23 cellular contexts compared by ENCODE assay signal in the genomic region with DNA sequence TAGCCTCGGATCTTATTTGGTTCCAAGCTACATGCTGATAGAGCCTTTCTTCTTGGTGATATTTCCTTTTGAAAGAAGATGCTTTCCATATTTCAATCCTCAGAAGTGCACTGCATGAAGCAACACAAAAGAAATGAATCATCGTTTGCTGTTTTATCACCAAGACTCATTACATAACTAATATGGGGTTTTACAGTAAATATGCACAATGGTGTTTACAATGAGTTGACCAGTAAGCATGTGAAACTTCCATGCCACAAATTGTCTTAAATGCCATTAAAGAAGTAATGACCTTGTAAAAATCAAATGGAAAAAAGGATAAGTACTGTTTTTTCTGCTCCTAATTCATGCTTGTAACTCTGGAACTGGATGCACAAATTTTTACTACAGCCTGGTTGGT.
DNase-seq lines count a peak whose midpoint lies in the region; ATAC-seq and TF ChIP-seq lines count a peak whose summit lies in the region.
"Had no signal": no experiment of that assay in that cellular context is flagged by ENCODE, and none has a peak within 500 bp of the region (broad histone marks: within the 10 kb centered on the region; RNA-seq: fewer than 3 reads in every experiment).

No MANE protein-coding gene starts in this region.

- H3K27me3 ChIP-seq in mammary epithelial cell (ENCODE audit: insufficient read depth, low read length) (no peaks in the 10 kb centered on the region), foreskin keratinocyte (no peaks in the 10 kb centered on the region), mesendoderm (ENCODE audit: insufficient read depth, low read length, poor library complexity) (no peaks in the 10 kb centered on the region), esophagus muscularis mucosa (no peaks in the 10 kb centered on the region)
- H3K27me3 ChIP-seq: Peyer's patch, SJSA1 had no signal

- H3K4me3 ChIP-seq in mammary epithelial cell (replicated peaks in 1 of 3; ENCODE audit: insufficient read depth in 1 of 3, low read depth in 2 of 3, low read length in 3 of 3), result no peak overlapping the region
- no peak overlapping the region for H3K4me3 ChIP-seq in mesendoderm (ENCODE audit: low read length)
- H3K4me3 ChIP-seq in esophagus muscularis mucosa, result no peak overlapping the region
- H3K4me3 ChIP-seq: Peyer's patch, SJSA1 had no signal

- ATAC-seq in foreskin keratinocyte, result peak; percentile 58

- WGBS in mammary epithelial cell (ENCODE audit: low coverage, missing lambda C conversion rate), result 85% methylated on average over 2 of the region's 2 CpGs
- WGBS in mesendoderm (ENCODE audit: extremely low coverage, insufficient coverage, low lambda C conversion rate), result no CpG with 5 or more reads among the region's 2 CpGs
- whole genome bisulfite sequencing in esophagus muscularis mucosa, result 30% methylated on average over 2 of the region's 2 CpGs

- no peak overlapping the region for H3K27ac ChIP-seq in mammary epithelial cell (ENCODE audit: insufficient read depth, low read depth, low read length)
- no peak overlapping the region for H3K27ac ChIP-seq in foreskin keratinocyte
- H3K27ac ChIP-seq in mesendoderm (ENCODE audit: low read depth, low read length), result no peak overlapping the region
- no peak overlapping the region for H3K27ac ChIP-seq in esophagus muscularis mucosa (replicated peaks in 1 of 4)
- H3K27ac ChIP-seq: HL-60, Peyer's patch, SJSA1 had no signal

- H3K18ac ChIP-seq in mesendoderm (ENCODE audit: low read length), result no peak overlapping the region

- H2BK5ac ChIP-seq in mesendoderm (ENCODE audit: low read length), result no peak overlapping the region

- no peak overlapping the region for H4K5ac ChIP-seq in mesendoderm (ENCODE audit: low read length)

- H3K4me2 ChIP-seq in mammary epithelial cell (ENCODE audit: insufficient read depth, low read depth, low read length) (no peak overlapping the region), mesendoderm (ENCODE audit: low read length) (no peak overlapping the region)

- no peak overlapping the region for H2BK15ac ChIP-seq in mesendoderm (replicated peaks; ENCODE audit: low read depth)

- no peak overlapping the region for H2AFZ ChIP-seq in mammary epithelial cell (ENCODE audit: low read depth, low read length)

- TF ChIP-seq CTCF in mammary epithelial cell (conservative IDR thresholded peaks at IDR 0.05 in 1 of 2, IDR thresholded peaks at IDR 0.05 in 1 of 2; ENCODE audit: extremely low read depth in 1 of 2, insufficient read depth in 1 of 2, low read depth in 1 of 2, low read length in 2 of 2) (no peak), foreskin keratinocyte (conservative IDR thresholded peaks at IDR 0.05) (no peak), esophagus muscularis mucosa (IDR thresholded peaks at IDR 0.05) (no peak)

- no TSS peak for BruUV-seq in mammary epithelial cell (replicated peaks; lab: Mats Ljungman, UMichigan)

- H3K9me3 ChIP-seq in mammary epithelial cell (replicated peaks; ENCODE audit: insufficient read depth, low read length) (no peaks in the 10 kb centered on the region), esophagus muscularis mucosa (no peaks in the 10 kb centered on the region)
- H3K9me3 ChIP-seq: Peyer's patch, SJSA1 had no signal

- H4K20me1 ChIP-seq in mammary epithelial cell (ENCODE audit: insufficient read depth, low read length), result no peaks in the 10 kb centered on the region

- no peak for TF ChIP-seq POLR2A in esophagus muscularis mucosa (IDR thresholded peaks at IDR 0.05; ENCODE audit: low read depth)

- no peak overlapping the region for H3K56ac ChIP-seq in mesendoderm (ENCODE audit: low read length)

- no peaks in the 10 kb centered on the region for H3K79me2 ChIP-seq in mammary epithelial cell (ENCODE audit: insufficient read depth, low read length)
- no peaks in the 10 kb centered on the region for H3K79me2 ChIP-seq in mesendoderm (ENCODE audit: control insufficient read depth, insufficient read depth, low read length)

- H2AK5ac ChIP-seq in mesendoderm (ENCODE audit: low read length), result no peak overlapping the region

- in situ Hi-C loops in mammary epithelial cell (cut with MboI; ENCODE audit: low sequenced_read_pairs in 2 of 2), result no loop called here

- intact Hi-C loops in mammary epithelial cell (cut with micrococcal nuclease) (no loop called here), esophagus muscularis mucosa (cut with DNase I) (no loop called here)

- H2BK120ac ChIP-seq in mesendoderm (ENCODE audit: low read depth, low read length), result no peak overlapping the region

- H3K23ac ChIP-seq in mesendoderm (ENCODE audit: low read length), result no peak overlapping the region

- dilution Hi-C loops in mammary epithelial cell (cut with HindIII; ENCODE audit: low sequenced_read_pairs), result no loop called here

- DNase-seq in A172 (ENCODE audit: low spot score) (peak; percentile 2), GM04504 (ENCODE audit: low read depth) (peak; percentile 66), mammary epithelial cell (peak; percentile 25), foreskin keratinocyte (peak in 1 of 2 donors; percentile 39), mesendoderm (no peak), esophagus muscularis mucosa (ENCODE audit: extremely low spot score) (no peak), NCI-H2171 (lab: John Stamatoyannopoulos, UW) (no peak), NCI-H146 (lab: John Stamatoyannopoulos, UW) (no peak)
- DNase-seq: 8988T; C1 segment of cervical spinal cord; DMS79; HCEC 1CT; IMR-90; Karpas-422; MM.1S; NCI-H1092; NCI-H2081 treated with DMSO at 0.1 percent for 48 hours; NCI-H510A; NCI-H748 treated with DMSO at 0.1 percent for 48 hours; NK-92 treated with Interleukin-12 subunit alpha and Interleukin-12 subunit beta, amount 100 ng/mL, for 24 hours; Peyer's patch had no signal

- CTCF ChIA-PET in mammary epithelial cell (lab: Charles Lee; ENCODE audit: low non-redundant PET), result no interaction called here

- H4K8ac ChIP-seq in mesendoderm (ENCODE audit: low read depth, low read length), result no peak overlapping the region

- no peaks in the 10 kb centered on the region for H3K79me1 ChIP-seq in mesendoderm (ENCODE audit: low read length)

- H3K36me3 ChIP-seq in mammary epithelial cell (ENCODE audit: insufficient read depth, low read length) (no peaks in the 10 kb centered on the region), mesendoderm (ENCODE audit: control insufficient read depth, insufficient read depth, low read length) (no peaks in the 10 kb centered on the region), esophagus muscularis mucosa (no peaks in the 10 kb centered on the region)
- H3K36me3 ChIP-seq: Peyer's patch, SJSA1 had no signal

- TF ChIP-seq EP300 in esophagus muscularis mucosa (IDR thresholded peaks at IDR 0.05), result no peak

- H3K9ac ChIP-seq in mammary epithelial cell (ENCODE audit: insufficient read depth, low read length), result no peak overlapping the region
- H3K9ac ChIP-seq in mesendoderm (ENCODE audit: low read length), result no peak overlapping the region

- no peak overlapping the region for H3K4ac ChIP-seq in mesendoderm (ENCODE audit: low read depth, low read length)

- peaks cover 1% of the 10 kb centered on the region for H3K4me1 ChIP-seq in mammary epithelial cell (ENCODE audit: insufficient read depth, low read length)
- peaks cover 2% of the 10 kb centered on the region for H3K4me1 ChIP-seq in foreskin keratinocyte
- H3K4me1 ChIP-seq in mesendoderm (ENCODE audit: control insufficient read depth, low read depth, low read length), result no peaks in the 10 kb centered on the region
- H3K4me1 ChIP-seq in esophagus muscularis mucosa, result no peaks in the 10 kb centered on the region
- H3K4me1 ChIP-seq: Peyer's patch, SJSA1 had no signal

Comparison
In these comparisons a context has a peak if more than half of its experiments do, and no peak if none do; other contexts are left out.
1. DNase-seq: peak in A172 (single experiment), GM04504 (single experiment) and mammary epithelial cell (single experiment); none in mesendoderm (single experiment), esophagus muscularis mucosa (single experiment), NCI-H2171 (single experiment) and NCI-H146 (single experiment).